Comparison of ENCODE assay signal across 8 cellular contexts in genomic region chr17:64927444-64927843, GRCh38. TPM values are rescaled to one million over a fixed set of nuclear protein-coding genes. Genes with fewer than 3 reads are reported as not detected.
A peak's percentile ranks its signal among the peaks of the same experiment; 100 is the strongest.
DNase-seq lines count a peak whose midpoint lies in the region; ATAC-seq, FAIRE-seq and TF ChIP-seq lines count a peak whose summit lies in the region.
"Not testable (repeated sequence)": the region's sequence is repeated elsewhere in the genome, so short reads cannot be mapped to it uniquely, and the experiment has no call there.

No MANE protein-coding gene starts in this region.

- not testable (repeated sequence) for H3K4me3 Mint-ChIP-seq in activated CD4-positive, alpha-beta T cell treated with anti-CD3 and anti-CD28 coated beads for 36 hours
- peak overlapping the region; percentile 23 for H3K4me3 Mint-ChIP-seq in chondrocyte (ENCODE audit: unreplicated experiment)

- H3K27me3 Mint-ChIP-seq in activated CD4-positive, alpha-beta T cell treated with anti-CD3 and anti-CD28 coated beads for 36 hours; chondrocyte (ENCODE audit: low read depth): not testable (repeated sequence)

- H3K4me1 ChIP-seq in NT2/D1 (ENCODE audit: insufficient read depth, insufficient read length); kidney (ENCODE audit: control insufficient read depth in 1 of 2, insufficient read depth in 1 of 2, low read depth in 1 of 2, low read length in 2 of 2): not testable (repeated sequence)
- H3K4me1 ChIP-seq in spleen, result peaks cover 0 to 21% (median 9%) of the 10 kb centered on the region in 6 donors

- H3K36me3 Mint-ChIP-seq in activated CD4-positive, alpha-beta T cell treated with anti-CD3 and anti-CD28 coated beads for 36 hours (ENCODE audit: low read depth); chondrocyte (ENCODE audit: low read depth): not testable (repeated sequence)

- H3K27ac ChIP-seq in AG04450 (ENCODE audit: low read depth, low read length); kidney (ENCODE audit: low read depth in 2 of 2, low read length in 2 of 2); spleen: not testable (repeated sequence)

- H3K27me3 ChIP-seq in AG04450 (ENCODE audit: control insufficient read depth, insufficient read depth, low read length); NT2/D1 (ENCODE audit: insufficient read depth, insufficient read length); spleen (replicated peaks in 1 of 7): not testable (repeated sequence)

- not testable (repeated sequence) for H3K4me3 ChIP-seq in AG04450 (ENCODE audit: low read depth, low read length); NT2/D1 (ENCODE audit: insufficient read length, low read depth); kidney (ENCODE audit: low read length in 2 of 2); spleen

- H3K9me3 ChIP-seq in AG04450 (ENCODE audit: control insufficient read depth, insufficient read depth, low read length); NT2/D1 (ENCODE audit: insufficient read depth, low read length); kidney (ENCODE audit: control insufficient read depth in 1 of 2, low read length in 2 of 2); spleen: not testable (repeated sequence)

- 0 to 3% (median 1%) methylated on average over 2 of the region's 2 CpGs for WGBS in spleen, 5 donors

- peak; percentile 61 for ATAC-seq in GM18907 (IDR thresholded peaks at IDR 0.05; ENCODE audit: unreplicated experiment)
- peak; percentile 69 for ATAC-seq in activated CD4-positive, alpha-beta T cell treated with anti-CD3 and anti-CD28 coated beads for 36 hours

- FAIRE-seq in kidney (lab: Jason Lieb, UNC), result peak; percentile 77

- peaks cover 35% of the 10 kb centered on the region for H3K4me1 Mint-ChIP-seq in activated CD4-positive, alpha-beta T cell treated with anti-CD3 and anti-CD28 coated beads for 36 hours
- H3K4me1 Mint-ChIP-seq in chondrocyte (ENCODE audit: low read depth), result not testable (repeated sequence)

- intact Hi-C loops in activated CD4-positive, alpha-beta T cell treated with anti-CD3 and anti-CD28 coated beads for 36 hours (cut with DNase I, micrococcal nuclease), result loop anchor here (2.0 to 5.0 kb wide), 2 partner anchors 35 to 175 kb away; no protein-coding TSS in a partner anchor
- intact Hi-C loops in kidney (cut with DNase I); spleen (cut with DNase I; ENCODE audit: low total_unique reads): not testable (repeated sequence)

- not testable (repeated sequence) for H3K27ac Mint-ChIP-seq in activated CD4-positive, alpha-beta T cell treated with anti-CD3 and anti-CD28 coated beads for 36 hours
- H3K27ac Mint-ChIP-seq in chondrocyte (ENCODE audit: unreplicated experiment), result peak overlapping the region; percentile 79

- H3K9ac ChIP-seq in NT2/D1 (ENCODE audit: insufficient read length, low read depth); kidney (ENCODE audit: low read length in 2 of 2): not testable (repeated sequence)

- CTCF ChIA-PET in AG04450 (lab: Charles Lee), result interaction anchor here (0.6 to 2.0 kb wide), 12 partner anchors 8 to 272 kb away, joined by 3 to 18 read pairs (median 4); partner anchors contain the start of gene LRRC37A3
- CTCF ChIA-PET in activated CD4-positive, alpha-beta T cell treated with anti-CD3 and anti-CD28 coated beads for 36 hours (lab: Charles Lee), result interaction anchor here (0.7 to 2.0 kb wide), 3 partner anchors 10 to 37 kb away, joined by 3 to 7 read pairs (median 4); no protein-coding TSS in a partner anchor

- POLR2A ChIA-PET in AG04450 (lab: Yijun Ruan, JAX); activated CD4-positive, alpha-beta T cell treated with anti-CD3 and anti-CD28 coated beads for 36 hours (lab: Charles Lee): not testable (repeated sequence)

- TF ChIP-seq CTCF in AG04450 (IDR thresholded peaks at IDR 0.05; ENCODE audit: low read depth, low read length) (peak; percentile 58), chondrocyte (IDR thresholded peaks at IDR 0.05) (peak; percentile 85), kidney (IDR thresholded peaks at IDR 0.05; ENCODE audit: borderline replicate concordance, extremely low read depth, insufficient read depth) (peak; percentile 45), spleen (IDR thresholded peaks at IDR 0.05 in 8 of 11, conservative IDR thresholded peaks at IDR 0.05 in 3 of 11) (peak; percentile 60 to 82 (median 73))

- DNase-seq in AG04450 (ENCODE audit: low read depth, low spot score), result peak; percentile 8
- DNase-seq in LHCN-M2 (ENCODE audit: low read depth), result peak; percentile 58
- DNase-seq in NT2/D1 (ENCODE audit: low read depth, low spot score), result peak; percentile 16
- peak; percentile 75 for DNase-seq in activated CD4-positive, alpha-beta T cell treated with anti-CD3 and anti-CD28 coated beads for 36 hours
- DNase-seq in chondrocyte (ENCODE audit: low spot score); kidney; spleen: not testable (repeated sequence)

- H3K36me3 ChIP-seq in NT2/D1 (ENCODE audit: insufficient read depth, insufficient read length, low read length); kidney (ENCODE audit: control insufficient read depth in 1 of 2, insufficient read depth in 2 of 2, low read length in 2 of 2); spleen: not testable (repeated sequence)

- not testable (repeated sequence) for H3K9me3 Mint-ChIP-seq in activated CD4-positive, alpha-beta T cell treated with anti-CD3 and anti-CD28 coated beads for 36 hours (ENCODE audit: low read depth); chondrocyte (ENCODE audit: low read depth)

- TF ChIP-seq POLR2A in spleen (IDR thresholded peaks at IDR 0.05), result not testable (repeated sequence)

RNA-seq across cellular contexts. Expression of gene LRRC37A3, which starts 8.2 kb away (rescaled TPM):
- 2.3 and 3.5 TPM in 2 replicates for polyA plus RNA-seq in AG04450 (2011; rRNA removed)
- 5.3 and 8.7 TPM in 2 replicates for polyA minus RNA-seq in AG04450 (2011; rRNA and poly(A)+ RNA removed)
- total RNA-seq in LHCN-M2 (2014; rRNA removed), result 2.8 and 3.8 TPM in 2 replicates
- 2.6 TPM for polyA plus RNA-seq in LHCN-M2 (2012)
- total RNA-seq in activated CD4-positive, alpha-beta T cell treated with anti-CD3 and anti-CD28 coated beads for 36 hours, result 1 to 10 TPM; 2.6 to 3.3 TPM
- total RNA-seq in chondrocyte, result 15.6 to 25.6 TPM (median 17.5 TPM) in 3 replicates
- 14.3 TPM for total RNA-seq in kidney
- polyA plus RNA-seq in kidney (ENCODE audit: insufficient read depth, low read depth, low replicate concordance), result 13.3 TPM
- total RNA-seq in spleen, result 10 to 100 TPM in 5 of 7 donors, 1 to 10 TPM in 2; 7.6 to 44.8 (median 19.3) TPM
- polyA plus RNA-seq in spleen, result 1 to 10 TPM; 1.8 to 2.8 (median 2.4) TPM
